17 cellular contexts compared by ENCODE assay signal in the genomic region with DNA sequence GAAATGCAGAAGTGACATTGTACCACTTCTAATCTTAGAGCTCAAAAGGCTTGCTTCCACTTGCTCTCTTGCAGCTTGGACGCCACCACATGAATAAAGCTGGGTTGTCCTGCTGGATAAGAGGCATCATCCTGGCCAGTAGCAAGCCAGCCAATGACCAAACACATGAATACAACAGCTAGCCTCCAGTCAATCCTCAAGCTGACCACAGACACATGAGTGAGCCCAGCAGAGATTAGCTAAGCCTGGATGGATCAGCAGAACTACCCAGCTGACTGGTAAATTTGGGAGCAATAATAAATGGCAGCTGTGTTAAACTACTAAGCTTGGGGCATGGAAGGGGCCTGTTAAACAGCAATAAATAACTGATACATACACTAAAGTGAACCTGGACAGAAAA.
A peak's percentile ranks its signal among the peaks of the same experiment; 100 is the strongest.
DNase-seq lines count a peak whose midpoint lies in the region; ATAC-seq, FAIRE-seq and TF ChIP-seq lines count a peak whose summit lies in the region.
"Had no signal": no experiment of that assay in that cellular context is flagged by ENCODE, and none has a peak within 500 bp of the region (broad histone marks: within the 10 kb centered on the region; RNA-seq: fewer than 3 reads in every experiment).

No MANE protein-coding gene starts in this region.

- no peak overlapping the region for H2AFZ ChIP-seq in K562 (ENCODE audit: low read depth, low read length)

- H3K9ac ChIP-seq in K562 (ENCODE audit: insufficient read depth in 1 of 2, low read depth in 2 of 2, low read length in 2 of 2) = no peak overlapping the region

- no peaks in the 10 kb centered on the region for H3K9me3 Mint-ChIP-seq in effector memory CD8-positive, alpha-beta T cell
- H3K9me3 Mint-ChIP-seq: H9 had no signal

- H3K9me3 ChIP-seq in left ventricle myocardium inferior (replicated peaks) (no peaks in the 10 kb centered on the region), right atrium auricular region (no peaks in the 10 kb centered on the region), K562 (replicated peaks; ENCODE audit: control insufficient read depth, insufficient read depth, low read depth, low read length) (no peaks in the 10 kb centered on the region), transverse colon (no peaks in the 10 kb centered on the region)

- POLR2A ChIA-PET in K562 (lab: Yijun Ruan, JAX) = no interaction called here

- H3K4me2 ChIP-seq in K562 (ENCODE audit: insufficient read depth, low read length) = no peak overlapping the region

- WGBS in K562 (ENCODE audit: insufficient coverage, low coverage, missing lambda C conversion rate) = 36% methylated on average over 1 of the region's 1 CpG
- WGBS in transverse colon (ENCODE audit: low coverage in 1 of 2), 2 donors = 89 to 100% methylated on average over 1 of the region's 1 CpG

- H3K27me3 Mint-ChIP-seq in effector memory CD8-positive, alpha-beta T cell = no peaks in the 10 kb centered on the region
- H3K27me3 Mint-ChIP-seq: B cell; CD4-positive, CD25-positive, alpha-beta regulatory T cell had no signal

- H3K36me3 Mint-ChIP-seq in effector memory CD8-positive, alpha-beta T cell (ENCODE audit: insufficient read depth) = no peaks in the 10 kb centered on the region

- H3K4me3 ChIP-seq in left ventricle myocardium inferior = no peak overlapping the region
- no peak overlapping the region for H3K4me3 ChIP-seq in right atrium auricular region
- H3K4me3 ChIP-seq in K562 = no peak overlapping the region
- no peak overlapping the region for H3K4me3 ChIP-seq in fibroblast of mammary gland (ENCODE audit: control insufficient read depth, low read depth, low read length)
- H3K4me3 ChIP-seq in transverse colon = no peak overlapping the region

- H4K20me1 ChIP-seq in K562 (replicated peaks; ENCODE audit: control insufficient read depth, insufficient read depth, low read length) = no peaks in the 10 kb centered on the region

- H3K27me3 ChIP-seq in left ventricle myocardium inferior (ENCODE audit: low read depth) (no peaks in the 10 kb centered on the region), right atrium auricular region (no peaks in the 10 kb centered on the region), K562 (ENCODE audit: control insufficient read depth in 2 of 2, insufficient read depth in 2 of 2, low read length in 2 of 2) (no peaks in the 10 kb centered on the region), transverse colon (no peaks in the 10 kb centered on the region)

- no peak for DNase-seq in left ventricle myocardium inferior
- DNase-seq in right atrium auricular region (ENCODE audit: low spot score) = no peak
- peak in 1 of 4 experiments; percentile 9 for DNase-seq in K562 (ENCODE audit: extremely low read depth in 1 of 4, low spot score in 3 of 4)
- DNase-seq in fibroblast of mammary gland (ENCODE audit: low read depth) = peak; percentile 10
- no peak for DNase-seq in transverse colon
- DNase-seq in NCI-H2171 treated with DMSO at 0.1 percent for 48 hours (lab: John Stamatoyannopoulos, UW) = no peak
- no peak for DNase-seq in effector memory CD8-positive, alpha-beta T cell
- DNase-seq: C1 segment of cervical spinal cord; CD4-positive, CD25-positive, alpha-beta regulatory T cell; DMS79 treated with DMSO at 0.1 percent for 48 hours; GF-D8; GOT3; H9; IMR-90 had no signal

- H3K27ac ChIP-seq in left ventricle myocardium inferior (replicated peaks) (peak overlapping the region; percentile 83), right atrium auricular region (peak overlapping the region in 1 of 2 donors; percentile 83), K562 (ENCODE audit: extremely low read depth, low read depth, low read length) (no peak overlapping the region), transverse colon (peak overlapping the region; percentile 76 to 83 (median 81))

- in situ Hi-C loops in K562 (cut with MboI) = no loop called here
- in situ Hi-C loops in transverse colon (cut with MboI; ENCODE audit: low pct_ligation_motif_present in 1 of 4, low pct_unique_long_range_greater_than_20kb in 1 of 4, low sequenced_read_pairs in 3 of 4) = no loop called here

- TF ChIP-seq POLR2A in K562 (conservative IDR thresholded peaks at IDR 0.05) (no peak), transverse colon (IDR thresholded peaks at IDR 0.05) (no peak)

- H3K9me1 ChIP-seq in K562 (ENCODE audit: control insufficient read depth, insufficient read depth, low read length) = no peaks in the 10 kb centered on the region

- no peak for TF ChIP-seq RAD21 in K562 (CRISPR knock-in tag; conservative IDR thresholded peaks at IDR 0.05 in 1 of 2, IDR thresholded peaks at IDR 0.05 in 1 of 2)

- no peak for TF ChIP-seq CTCF in left ventricle myocardium inferior (IDR thresholded peaks at IDR 0.05; ENCODE audit: borderline replicate concordance)
- TF ChIP-seq CTCF in right atrium auricular region (IDR thresholded peaks at IDR 0.05) = no peak
- TF ChIP-seq CTCF in K562 (IDR thresholded peaks at IDR 0.05 in 2 of 3, conservative IDR thresholded peaks at IDR 0.05 in 1 of 3; ENCODE audit: insufficient read depth in 2 of 3, low read depth in 1 of 3, low read length in 3 of 3) = no peak
- TF ChIP-seq CTCF in fibroblast of mammary gland (conservative IDR thresholded peaks at IDR 0.05; ENCODE audit: control insufficient read depth, insufficient read depth, low read depth, low read length) = no peak
- no peak for TF ChIP-seq CTCF in transverse colon (IDR thresholded peaks at IDR 0.05)

- no TSS peak for BruUV-seq in K562 (replicated peaks; lab: Mats Ljungman, UMichigan)

- H3K4me1 ChIP-seq in left ventricle myocardium inferior = peaks cover 62% of the 10 kb centered on the region
- H3K4me1 ChIP-seq in right atrium auricular region = peaks cover 0 to 42% of the 10 kb centered on the region in 2 donors
- H3K4me1 ChIP-seq in K562 (replicated peaks in 1 of 2; ENCODE audit: control insufficient read depth in 2 of 2, insufficient read depth in 2 of 2, low read length in 2 of 2) = no peaks in the 10 kb centered on the region; a peak in 2 of 5 replicates
- peaks cover 30 to 49% (median 38%) of the 10 kb centered on the region in 4 donors for H3K4me1 ChIP-seq in transverse colon

- intact Hi-C loops in left ventricle myocardium inferior (cut with micrococcal nuclease) (no loop called here), K562 (cut with micrococcal nuclease) (no loop called here), transverse colon (cut with DNase I; ENCODE audit: low total_unique reads) (no loop called here)

- H3K36me3 ChIP-seq in left ventricle myocardium inferior (peaks cover 10% of the 10 kb centered on the region), right atrium auricular region (no peaks in the 10 kb centered on the region), K562 (ENCODE audit: control insufficient read depth, insufficient read depth, low read length) (no peaks in the 10 kb centered on the region), transverse colon (no peaks in the 10 kb centered on the region)

- no peaks in the 10 kb centered on the region for H3K79me2 ChIP-seq in K562 (ENCODE audit: control insufficient read depth, insufficient read depth, low read length)

- peaks cover 3 to 4% of the 10 kb centered on the region in 2 donors for H3K4me1 Mint-ChIP-seq in effector memory CD8-positive, alpha-beta T cell (ENCODE audit: low read depth in 2 of 2)

- H3K4me3 Mint-ChIP-seq in effector memory CD8-positive, alpha-beta T cell = no peak overlapping the region
- H3K4me3 Mint-ChIP-seq: B cell; CD4-positive, CD25-positive, alpha-beta regulatory T cell; H9 had no signal

- no peak for TF ChIP-seq EP300 in K562 (IDR thresholded peaks at IDR 0.05; ENCODE audit: low read length)
- no peak for TF ChIP-seq EP300 in transverse colon (IDR thresholded peaks at IDR 0.05; ENCODE audit: low read depth)

- FAIRE-seq in K562 (lab: Jason Lieb, UNC) = no peak
- FAIRE-seq: HTR-8/SVneo had no signal

- ATAC-seq in K562 (peak; percentile 32; the same call in 1 of the 3 replicates), GM18870 (IDR thresholded peaks at IDR 0.05; ENCODE audit: unreplicated experiment) (no peak)
- no peak for ATAC-seq in effector memory CD8-positive, alpha-beta T cell (replicated peaks)

- H3K27ac Mint-ChIP-seq in effector memory CD8-positive, alpha-beta T cell = no peak overlapping the region
- H3K27ac Mint-ChIP-seq: B cell; CD4-positive, CD25-positive, alpha-beta regulatory T cell; H9 had no signal

- CTCF ChIA-PET in K562 (lab: Yijun Ruan, JAX; ENCODE audit: low intra/inter-chr PET ratio) = no interaction called here

TF ChIP-seq in K562, 482 proteins besides CTCF, POLR2A, EP300 and RAD21:
- TF ChIP-seq ELF2 (CRISPR knock-in tag; IDR thresholded peaks at IDR 0.05) = no peak
- no peak for TF ChIP-seq SIX5 (IDR thresholded peaks at IDR 0.05; ENCODE audit: borderline replicate concordance in 1 of 2, insufficient read depth in 1 of 2, low read depth in 1 of 2, low read length in 2 of 2)
- no peak for TF ChIP-seq NFYB (IDR thresholded peaks at IDR 0.05; ENCODE audit: extremely low read depth, insufficient read length)
